Comparison of ENCODE assay signal across 41 cellular contexts in the genomic region with DNA sequence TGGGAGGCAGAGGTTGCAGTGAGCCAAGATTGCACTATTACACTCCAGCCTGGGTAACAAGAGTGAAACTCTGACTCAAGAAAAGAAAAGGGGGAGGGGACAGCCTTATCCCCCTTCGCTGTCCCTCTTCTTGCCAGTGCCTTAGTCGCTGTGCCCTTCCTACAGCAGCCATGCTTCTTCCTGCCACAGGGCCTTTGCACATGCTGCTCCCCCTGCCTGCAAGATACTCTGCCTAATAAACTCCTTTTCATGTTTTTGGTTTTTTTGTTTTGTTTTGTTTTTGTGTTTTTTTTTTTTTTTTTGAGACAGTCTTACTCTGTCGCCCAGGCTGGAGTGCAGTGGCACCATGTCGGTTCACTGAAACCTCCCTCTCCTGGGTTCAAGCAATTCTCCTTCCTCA. TPM values are rescaled to one million over a fixed set of nuclear protein-coding genes. Genes with fewer than 3 reads are reported as not detected.
"Had no signal": no experiment of that assay in that cellular context is flagged by ENCODE, and none has a peak within 500 bp of the region (broad histone marks: within the 10 kb centered on the region; RNA-seq: fewer than 3 reads in every experiment).

No MANE protein-coding gene starts in this region.

- H3K36me3 Mint-ChIP-seq: activated naive CD4-positive, alpha-beta T cell treated with anti-CD3 and anti-CD28 coated beads, Interleukin-2, amount 10 ng/mL, durations not matched to agents 7 days and 5 days; activated naive CD4-positive, alpha-beta T cell treated with anti-CD3 and anti-CD28 coated beads, Interleukin-2, amount 50 U/mL, for 24 hours; activated naive CD4-positive, alpha-beta T cell treated with anti-CD3 and anti-CD28 coated beads, Interleukin-2, amount 50 U/mL, for 72 hours; activated naive CD8-positive, alpha-beta T cell; activated naive CD8-positive, alpha-beta T cell treated with anti-CD3 and anti-CD28 coated beads for 36 hours; activated naive CD8-positive, alpha-beta T cell treated with anti-CD3 and anti-CD28 coated beads, Interleukin-2, amount 10 ng/mL, durations not matched to agents 7 days and 5 days had no signal

- H3K9me3 Mint-ChIP-seq: activated naive CD4-positive, alpha-beta T cell treated with anti-CD3 and anti-CD28 coated beads for 36 hours; activated naive CD4-positive, alpha-beta T cell treated with anti-CD3 and anti-CD28 coated beads, Interleukin-2, amount 10 ng/mL, durations not matched to agents 7 days and 5 days; activated naive CD4-positive, alpha-beta T cell treated with anti-CD3 and anti-CD28 coated beads, Interleukin-2, amount 50 U/mL, for 24 hours; activated naive CD4-positive, alpha-beta T cell treated with anti-CD3 and anti-CD28 coated beads, Interleukin-2, amount 50 U/mL, for 72 hours; activated naive CD8-positive, alpha-beta T cell treated with anti-CD3 and anti-CD28 coated beads for 36 hours; activated naive CD8-positive, alpha-beta T cell treated with anti-CD3 and anti-CD28 coated beads, Interleukin-2, amount 10 ng/mL, durations not matched to agents 7 days and 5 days; activated naive CD8-positive, alpha-beta T cell treated with anti-CD3 and anti-CD28 coated beads, Interleukin-2, amount 50 U/mL, for 24 hours; activated T-cell treated with anti-CD3 and anti-CD28 coated beads, Interleukin-2, amount 50 U/mL, for 4 hours; activated T-cell treated with anti-CD3 and anti-CD28 coated beads, Interleukin-2, amount 50 U/mL, for 72 hours; activated T-helper 1 cell treated with anti-CD3 and anti-CD28 coated beads, Interleukin-12 subunit alpha, Interleukin-12 subunit beta, Interleukin-2, Interleukin-4 antibody, amounts not matched to agents 30 ng/mL and 10 ng/mL and 1 ng/mL, durations not matched to agents 14 hours and 24 hours and 36 hours; activated T-helper 17 cell treated with anti-CD3 and anti-CD28 coated beads, Interleukin-2, amount 50 U/mL, for 72 hours; activated T-helper 2 cell treated with anti-CD3 and anti-CD28 coated beads, Interferon-gamma antibody, Interleukin-2, Interleukin-4, amounts not matched to agents 10 μg/mL and 5 μg/mL and 100 μg/mL, durations not matched to agents 14 hours and 24 hours and 36 hours; central memory CD8-positive, alpha-beta T cell had no signal

- DNase-seq: activated effector memory CD4-positive, alpha-beta T cell treated with anti-CD3 and anti-CD28 coated beads, Interleukin-2, amount 50 U/mL, for 16 hours; activated effector memory CD4-positive, alpha-beta T cell treated with Interleukin-2 at 50 U/mL for 16 hours; activated gamma-delta T cell; activated gamma-delta T cell treated with Interleukin-2 at 50 U/mL for 16 hours; activated naive CD4-positive, alpha-beta T cell; activated naive CD4-positive, alpha-beta T cell treated with anti-CD3 and anti-CD28 coated beads for 36 hours; activated naive CD4-positive, alpha-beta T cell treated with anti-CD3 and anti-CD28 coated beads, Interleukin-2, amount 10 ng/mL, durations not matched to agents 7 days and 5 days; activated naive CD4-positive, alpha-beta T cell treated with anti-CD3 and anti-CD28 coated beads, Interleukin-2, amount 50 U/mL, for 16 hours; activated naive CD4-positive, alpha-beta T cell treated with Interleukin-2 at 50 U/mL for 16 hours; activated naive CD8-positive, alpha-beta T cell treated with anti-CD3 and anti-CD28 coated beads for 36 hours; activated naive CD8-positive, alpha-beta T cell treated with anti-CD3 and anti-CD28 coated beads, Interleukin-2, amount 10 ng/mL, durations not matched to agents 7 days and 5 days; activated naive CD8-positive, alpha-beta T cell treated with anti-CD3 and anti-CD28 coated beads, Interleukin-2, amount 50 U/mL, for 24 hours; activated T-cell treated with anti-CD3 and anti-CD28 coated beads, Interleukin-2, amount 50 U/mL, for 4 hours; activated T-cell treated with anti-CD3 and anti-CD28 coated beads, Interleukin-2, amount 50 U/mL, for 48 hours; activated T-cell treated with anti-CD3 and anti-CD28 coated beads, Interleukin-2, amount 50 U/mL, for 72 hours; adrenal gland; amniotic stem cell; amygdala; anterior cingulate cortex; aorta; body of pancreas; brain microvascular endothelial cell; caudate nucleus; central memory CD4-positive, alpha-beta T cell; cerebellar nuclear complex had no signal

- H3K27ac Mint-ChIP-seq: activated naive CD4-positive, alpha-beta T cell treated with anti-CD3 and anti-CD28 coated beads for 36 hours; activated naive CD4-positive, alpha-beta T cell treated with anti-CD3 and anti-CD28 coated beads, Interleukin-2, amount 10 ng/mL, durations not matched to agents 7 days and 5 days; activated naive CD4-positive, alpha-beta T cell treated with anti-CD3 and anti-CD28 coated beads, Interleukin-2, amount 50 U/mL, for 24 hours; activated naive CD4-positive, alpha-beta T cell treated with anti-CD3 and anti-CD28 coated beads, Interleukin-2, amount 50 U/mL, for 72 hours; activated naive CD8-positive, alpha-beta T cell; activated naive CD8-positive, alpha-beta T cell treated with anti-CD3 and anti-CD28 coated beads for 36 hours; activated naive CD8-positive, alpha-beta T cell treated with anti-CD3 and anti-CD28 coated beads, Interleukin-2, amount 10 ng/mL, durations not matched to agents 7 days and 5 days; activated naive CD8-positive, alpha-beta T cell treated with anti-CD3 and anti-CD28 coated beads, Interleukin-2, amount 50 U/mL, for 24 hours; activated T-cell treated with anti-CD3 and anti-CD28 coated beads, Interleukin-2, amount 50 U/mL, for 72 hours; activated T-helper 1 cell treated with anti-CD3 and anti-CD28 coated beads, Interleukin-12 subunit alpha, Interleukin-12 subunit beta, Interleukin-2, Interleukin-4 antibody, amounts not matched to agents 30 ng/mL and 10 ng/mL and 1 ng/mL, durations not matched to agents 14 hours and 24 hours and 36 hours; activated T-helper 17 cell treated with anti-CD3 and anti-CD28 coated beads, Interleukin-2, amount 50 U/mL, for 72 hours; activated T-helper 2 cell treated with anti-CD3 and anti-CD28 coated beads, Interferon-gamma antibody, Interleukin-2, Interleukin-4, amounts not matched to agents 10 μg/mL and 5 μg/mL and 100 μg/mL, durations not matched to agents 14 hours and 24 hours and 36 hours; brain had no signal

- H3K4me3 Mint-ChIP-seq: activated naive CD4-positive, alpha-beta T cell treated with anti-CD3 and anti-CD28 coated beads for 36 hours; activated naive CD4-positive, alpha-beta T cell treated with anti-CD3 and anti-CD28 coated beads, Interleukin-2, amount 10 ng/mL, durations not matched to agents 7 days and 5 days; activated naive CD4-positive, alpha-beta T cell treated with anti-CD3 and anti-CD28 coated beads, Interleukin-2, amount 50 U/mL, for 24 hours; activated naive CD8-positive, alpha-beta T cell; activated naive CD8-positive, alpha-beta T cell treated with anti-CD3 and anti-CD28 coated beads for 36 hours; activated naive CD8-positive, alpha-beta T cell treated with anti-CD3 and anti-CD28 coated beads, Interleukin-2, amount 10 ng/mL, durations not matched to agents 7 days and 5 days; activated naive CD8-positive, alpha-beta T cell treated with anti-CD3 and anti-CD28 coated beads, Interleukin-2, amount 50 U/mL, for 24 hours; activated T-cell treated with anti-CD3 and anti-CD28 coated beads, Interleukin-2, amount 50 U/mL, for 4 hours; activated T-cell treated with anti-CD3 and anti-CD28 coated beads, Interleukin-2, amount 50 U/mL, for 72 hours; activated T-helper 1 cell treated with anti-CD3 and anti-CD28 coated beads, Interleukin-12 subunit alpha, Interleukin-12 subunit beta, Interleukin-2, Interleukin-4 antibody, amounts not matched to agents 30 ng/mL and 10 ng/mL and 1 ng/mL, durations not matched to agents 14 hours and 24 hours and 36 hours; activated T-helper 17 cell treated with anti-CD3 and anti-CD28 coated beads, Interleukin-2, amount 50 U/mL, for 72 hours; brain; central memory CD8-positive, alpha-beta T cell had no signal

- H3K27ac ChIP-seq: adrenal gland, ascending aorta, body of pancreas, brain microvascular endothelial cell, breast epithelium, cardiac muscle cell had no signal

- H3K4me3 ChIP-seq: adrenal gland, ascending aorta, body of pancreas, breast epithelium, cardiac muscle cell had no signal

- H3K36me3 ChIP-seq: adrenal gland, ascending aorta, brain microvascular endothelial cell, breast epithelium, cardiac muscle cell had no signal

- H3K27me3 ChIP-seq: adrenal gland, ascending aorta, body of pancreas, brain microvascular endothelial cell, breast epithelium, cardiac muscle cell had no signal

- ATAC-seq: activated naive CD4-positive, alpha-beta T cell treated with anti-CD3 and anti-CD28 coated beads, Interleukin-2, amount 50 U/mL, for 72 hours; activated naive CD8-positive, alpha-beta T cell treated with anti-CD3 and anti-CD28 coated beads, Interleukin-2, amount 50 U/mL, for 24 hours; activated T-cell treated with anti-CD3 and anti-CD28 coated beads, Interleukin-2, amount 50 U/mL, for 4 hours; activated T-cell treated with anti-CD3 and anti-CD28 coated beads, Interleukin-2, amount 50 U/mL, for 72 hours; activated T-helper 17 cell treated with anti-CD3 and anti-CD28 coated beads, Interleukin-2, amount 50 U/mL, for 72 hours; body of pancreas had no signal

- FAIRE-seq: astrocyte, bronchial epithelial cell, colon had no signal

- H3K27me3 Mint-ChIP-seq: activated naive CD4-positive, alpha-beta T cell treated with anti-CD3 and anti-CD28 coated beads, Interleukin-2, amount 50 U/mL, for 24 hours; activated naive CD8-positive, alpha-beta T cell had no signal

- H3K4me1 ChIP-seq: adrenal gland, ascending aorta, body of pancreas, breast epithelium had no signal

- H3K4me1 Mint-ChIP-seq: activated naive CD4-positive, alpha-beta T cell treated with anti-CD3 and anti-CD28 coated beads, Interleukin-2, amount 10 ng/mL, durations not matched to agents 7 days and 5 days; activated naive CD4-positive, alpha-beta T cell treated with anti-CD3 and anti-CD28 coated beads, Interleukin-2, amount 50 U/mL, for 24 hours; activated naive CD8-positive, alpha-beta T cell treated with anti-CD3 and anti-CD28 coated beads for 36 hours; activated naive CD8-positive, alpha-beta T cell treated with anti-CD3 and anti-CD28 coated beads, Interleukin-2, amount 10 ng/mL, durations not matched to agents 7 days and 5 days; activated naive CD8-positive, alpha-beta T cell treated with anti-CD3 and anti-CD28 coated beads, Interleukin-2, amount 50 U/mL, for 24 hours; activated T-helper 17 cell treated with anti-CD3 and anti-CD28 coated beads, Interleukin-2, amount 50 U/mL, for 72 hours; brain; central memory CD8-positive, alpha-beta T cell had no signal

- H3K9me3 ChIP-seq: adrenal gland, ascending aorta, body of pancreas, breast epithelium had no signal

RNA-seq across cellular contexts. Expression of a gene that starts 21.4 kb away (rescaled TPM):
- total RNA-seq: activated naive CD4-positive, alpha-beta T cell treated with anti-CD3 and anti-CD28 coated beads for 36 hours; activated naive CD4-positive, alpha-beta T cell treated with anti-CD3 and anti-CD28 coated beads, Interleukin-2, amount 50 U/mL, for 72 hours; activated naive CD8-positive, alpha-beta T cell treated with anti-CD3 and anti-CD28 coated beads for 36 hours; activated naive CD8-positive, alpha-beta T cell treated with anti-CD3 and anti-CD28 coated beads, Interleukin-2, amount 10 ng/mL, durations not matched to agents 7 days and 5 days; activated T-cell treated with anti-CD3 and anti-CD28 coated beads, Interleukin-2, amount 50 U/mL, for 4 hours; activated T-cell treated with anti-CD3 and anti-CD28 coated beads, Interleukin-2, amount 50 U/mL, for 72 hours; activated T-helper 1 cell treated with anti-CD3 and anti-CD28 coated beads, Interleukin-12 subunit alpha, Interleukin-12 subunit beta, Interleukin-2, Interleukin-4 antibody, amounts not matched to agents 30 ng/mL and 10 ng/mL and 1 ng/mL, durations not matched to agents 14 hours and 24 hours and 36 hours; activated T-helper 17 cell treated with anti-CD3 and anti-CD28 coated beads, Interleukin-2, amount 50 U/mL, for 72 hours; activated T-helper 2 cell treated with anti-CD3 and anti-CD28 coated beads, Interferon-gamma antibody, Interleukin-2, Interleukin-4, amounts not matched to agents 10 μg/mL and 5 μg/mL and 100 μg/mL, durations not matched to agents 14 hours and 24 hours and 36 hours; ascending aorta; astrocyte; cardiac septum; chondrocyte had no signal
- polyA plus RNA-seq: adrenal gland, aorta, cardiac muscle cell had no signal
